In genomic region chr15:45586990-45587860, GRCh38 we compare ENCODE assay signal across 8 cellular contexts. TPM values are rescaled to one million over a fixed set of nuclear protein-coding genes. Genes with fewer than 3 reads are reported as not detected.
A peak's percentile ranks its signal among the peaks of the same experiment; 100 is the strongest.
DNase-seq lines count a peak whose midpoint lies in the region; ATAC-seq, FAIRE-seq and TF ChIP-seq lines count a peak whose summit lies in the region.

BLOC1S6 (plus strand) TSS chr15:45587379; CDS start chr15:45587444, 65 bp downstream.

- H2BK20ac ChIP-seq in H1 (ENCODE audit: low read length) = no peak within 1 kb of the TSS

- H3K36me3 Mint-ChIP-seq in CD8-positive, alpha-beta memory T cell = peaks cover 0 to 22% (median under 1%) of the 10 kb centered on the region in 3 donors

- H3K4ac ChIP-seq in H1 (replicated peaks; ENCODE audit: insufficient read length, low read depth, low read length) (peak within 1 kb of the TSS; percentile 39), mesenchymal stem cell (ENCODE audit: low read depth in 1 of 2, low read length in 2 of 2) (peak within 1 kb of the TSS; percentile 69 to 95)

- H3K4me2 ChIP-seq in H1 (ENCODE audit: insufficient read depth in 1 of 2, low read depth in 2 of 2, low read length in 2 of 2) (peak within 1 kb of the TSS; percentile 87 to 89), mesenchymal stem cell (ENCODE audit: low read length, poor library complexity, severe bottlenecking) (peak within 1 kb of the TSS; percentile 83)

- POLR2A ChIA-PET in CD8-positive, alpha-beta memory T cell (lab: Charles Lee) = interaction anchor here (0.6 to 4.5 kb wide), 7 partner anchors 9 to 387 kb away, joined by 3 to 28 read pairs (median 9); partner anchors contain the start of gene SQOR
- POLR2A ChIA-PET in H1 (lab: Charles Lee; ENCODE audit: partially characterized antibody) = interaction anchor here (0.9 to 3.8 kb wide), 15 partner anchors 8 to 185 kb away, joined by 3 to 31 read pairs (median 4); a partner anchor contains a TSS

- peaks cover 11 to 40% of the 10 kb centered on the region in 2 experiments; a peak in 3 of 4 replicates for H3K79me2 ChIP-seq in H1 (ENCODE audit: control insufficient read depth in 1 of 2, insufficient read depth in 2 of 2, low read length in 2 of 2)

- H3K27me3 Mint-ChIP-seq in CD8-positive, alpha-beta memory T cell = no peaks in the 10 kb centered on the region

- no peaks in the 10 kb centered on the region for H4K20me1 ChIP-seq in H1 (replicated peaks in 1 of 2; ENCODE audit: control insufficient read depth in 1 of 2, insufficient read depth in 2 of 2, low read length in 2 of 2)

- peak within 1 kb of the TSS; percentile 29; the same call in 1 of the 2 replicates for H2AK5ac ChIP-seq in H1 (ENCODE audit: low read depth, low read length)
- H2AK5ac ChIP-seq in mesenchymal stem cell (ENCODE audit: low read length, severe bottlenecking) = no peak within 1 kb of the TSS

- H3K4me1 ChIP-seq in CD8-positive, alpha-beta memory T cell (ENCODE audit: insufficient read depth, low read length) = peaks cover 34% of the 10 kb centered on the region
- H3K4me1 ChIP-seq in H1 (replicated peaks in 1 of 4; ENCODE audit: control insufficient read depth in 3 of 4, insufficient read depth in 4 of 4, low read length in 3 of 4) = peaks cover 3 to 12% (median 7%) of the 10 kb centered on the region in 4 experiments; a peak in 4 of 7 replicates
- peaks cover 5% of the 10 kb centered on the region for H3K4me1 ChIP-seq in mesenchymal stem cell (ENCODE audit: control insufficient read depth, insufficient read depth, low read depth, low read length)

- peak within 1 kb of the TSS; percentile 79 for H3K56ac ChIP-seq in H1 (replicated peaks; ENCODE audit: insufficient read length, low read depth, low read length)

- DNase-seq in CD8-positive, alpha-beta memory T cell = peak; percentile 82 to 92 (median 88)
- DNase-seq in HPDE6-E6E7 (ENCODE audit: extremely low spot score) = peak; percentile 64
- DNase-seq in NOMO-1 treated with DMSO at 0.1 percent for 48 hours (lab: John Stamatoyannopoulos, UW; ENCODE audit: unreplicated experiment) = peak; percentile 86
- peak; percentile 76 to 92 (median 76) for DNase-seq in activated CD8-positive, alpha-beta memory T cell treated with anti-CD3 and anti-CD28 coated beads for 48 hours (ENCODE audit: low read depth in 2 of 3, low spot score in 2 of 3)
- DNase-seq in H1 (ENCODE audit: low read depth in 1 of 2, low spot score in 2 of 2) = peak; percentile 84 to 94
- peak; percentile 96 for DNase-seq in mesenchymal stem cell
- peak; percentile 80 for DNase-seq in stimulated activated CD8-positive, alpha-beta memory T cell treated with anti-CD3 and anti-CD28 coated beads, Interleukin-12 subunit alpha, Interleukin-12 subunit beta, amount 100 ng/mL, for 4 hours (ENCODE audit: low read depth)

- H2BK120ac ChIP-seq in H1 (replicated peaks; ENCODE audit: low read depth, low read length) (no peak within 1 kb of the TSS), mesenchymal stem cell (ENCODE audit: low read depth, low read length) (peak within 1 kb of the TSS; percentile 55)

- peak within 1 kb of the TSS; percentile 98 for H2BK5ac ChIP-seq in H1 (ENCODE audit: low read depth, low read length)
- H2BK5ac ChIP-seq in mesenchymal stem cell (ENCODE audit: low read depth, low read length, poor library complexity, severe bottlenecking) = peak within 1 kb of the TSS; percentile 25

- peak; percentile 80 for ATAC-seq in GM19463 (IDR thresholded peaks at IDR 0.05; ENCODE audit: unreplicated experiment)

- H3K4me3 Mint-ChIP-seq in CD8-positive, alpha-beta memory T cell = peak within 1 kb of the TSS; percentile 97 to 100 (median 99)

- peak within 1 kb of the TSS; percentile 74 for H4K5ac ChIP-seq in H1 (ENCODE audit: insufficient read length, low read depth, low read length)

- H3K9me3 ChIP-seq in CD8-positive, alpha-beta memory T cell (ENCODE audit: low read length) = no peaks in the 10 kb centered on the region
- H3K9me3 ChIP-seq in H1 (ENCODE audit: insufficient read depth in 2 of 2, low read depth in 1 of 2, low read length in 1 of 2) = no peaks in the 10 kb centered on the region
- no peaks in the 10 kb centered on the region for H3K9me3 ChIP-seq in mesenchymal stem cell (ENCODE audit: control insufficient read depth, low read length)

- H3K9ac ChIP-seq in H1 (replicated peaks in 1 of 4; ENCODE audit: extremely low read depth in 1 of 4, low read depth in 3 of 4, low read length in 3 of 4) (peak within 1 kb of the TSS; percentile 81 to 98 (median 96)), mesenchymal stem cell (ENCODE audit: low read length) (peak within 1 kb of the TSS; percentile 95)

- H3K23me2 ChIP-seq in H1 (ENCODE audit: low read depth, low read length) = peaks cover 7% of the 10 kb centered on the region; the same call in 1 of the 2 replicates

- no peak for FAIRE-seq in H1 (lab: Jason Lieb, UNC)

- TF ChIP-seq CTCF in H1 (IDR thresholded peaks at IDR 0.05; ENCODE audit: control extremely low read depth in 1 of 3, insufficient read depth in 1 of 3, low read depth in 1 of 3, low read length in 3 of 3) = no peak

- peak within 1 kb of the TSS; percentile 97 to 100 (median 100) for H3K27ac Mint-ChIP-seq in CD8-positive, alpha-beta memory T cell

- H4K8ac ChIP-seq in H1 (ENCODE audit: extremely low read depth, insufficient read depth, low read length) (peak within 1 kb of the TSS; percentile 98; the same call in 1 of the 2 replicates), mesenchymal stem cell (ENCODE audit: low read length) (peak within 1 kb of the TSS; percentile 93)

- H3K18ac ChIP-seq in H1 (ENCODE audit: extremely low read depth, low read length) (peak within 1 kb of the TSS; percentile 84), mesenchymal stem cell (ENCODE audit: low read depth in 1 of 2, low read length in 2 of 2) (peak within 1 kb of the TSS; percentile 95 to 96)

- TF ChIP-seq EP300 in H1 (IDR thresholded peaks at IDR 0.05; ENCODE audit: borderline replicate concordance in 1 of 2, low read depth in 2 of 2, low read length in 2 of 2) = peak in 1 of 2 experiments; percentile 59; a peak in 1 of 3 replicates

- H2BK12ac ChIP-seq in H1 (ENCODE audit: low read depth, low read length) = peak within 1 kb of the TSS; percentile 69; the same call in 1 of the 2 replicates
- H2BK12ac ChIP-seq in mesenchymal stem cell (ENCODE audit: low read length in 2 of 2) = no peak within 1 kb of the TSS

- peak; percentile 79 to 97 for TF ChIP-seq POLR2A in H1 (IDR thresholded peaks at IDR 0.05; ENCODE audit: control extremely low read depth in 1 of 2, low read depth in 2 of 2, low read length in 2 of 2)

- CTCF ChIA-PET in CD8-positive, alpha-beta memory T cell (lab: Charles Lee) = interaction anchor here (0.7 to 5.1 kb wide), 10 partner anchors 26 to 185 kb away, joined by 3 to 27 read pairs (median 4); a partner anchor contains a TSS
- CTCF ChIA-PET in H1 (lab: Charles Lee; ENCODE audit: partially characterized antibody) = interaction anchor here (0.7 to 6.1 kb wide), 13 partner anchors 11 to 419 kb away, joined by 3 to 33 read pairs (median 3); partner anchors contain the start of gene SQOR

- H3K27me3 ChIP-seq in CD8-positive, alpha-beta memory T cell (ENCODE audit: insufficient read depth, low read length, poor library complexity, severe bottlenecking) = no peaks in the 10 kb centered on the region
- H3K27me3 ChIP-seq in H1 (replicated peaks in 1 of 4; ENCODE audit: control insufficient read depth in 3 of 4, extremely low read depth in 1 of 4, insufficient read depth in 3 of 4, low read length in 3 of 4) (no peaks in the 10 kb centered on the region), mesenchymal stem cell (ENCODE audit: control insufficient read depth in 1 of 2, insufficient read depth in 1 of 2, low read length in 2 of 2) (no peaks in the 10 kb centered on the region)

- H3K36me3 ChIP-seq in CD8-positive, alpha-beta memory T cell (ENCODE audit: insufficient read depth, low read length) = no peaks in the 10 kb centered on the region
- no peaks in the 10 kb centered on the region for H3K36me3 ChIP-seq in H1 (ENCODE audit: control insufficient read depth in 2 of 4, insufficient read depth in 4 of 4, low read length in 3 of 4)
- peaks cover 0 to 3% of the 10 kb centered on the region in 2 experiments for H3K36me3 ChIP-seq in mesenchymal stem cell (ENCODE audit: control insufficient read depth in 1 of 2, insufficient read depth in 2 of 2, low read depth in 1 of 2, low read length in 2 of 2)

- peak within 1 kb of the TSS; percentile 99 for H3K27ac ChIP-seq in CD8-positive, alpha-beta memory T cell (ENCODE audit: low read depth, low read length)
- H3K27ac ChIP-seq in H1 (ENCODE audit: low read depth, low read length) (peak within 1 kb of the TSS; percentile 98), mesenchymal stem cell (ENCODE audit: low read length, poor library complexity, severe bottlenecking) (peak within 1 kb of the TSS; percentile 89)

- H4K91ac ChIP-seq in H1 (replicated peaks; ENCODE audit: insufficient read length, low read length) = peak within 1 kb of the TSS; percentile 45
- peak within 1 kb of the TSS; percentile 96 for H4K91ac ChIP-seq in mesenchymal stem cell (ENCODE audit: low read length)

- H3K4me3 ChIP-seq in CD8-positive, alpha-beta memory T cell (ENCODE audit: low read length) = peak within 1 kb of the TSS; percentile 95
- H3K4me3 ChIP-seq in H1 (ENCODE audit: extremely low read depth in 1 of 4, insufficient read depth in 2 of 4, low read depth in 3 of 4, low read length in 4 of 4) = peak within 1 kb of the TSS; percentile 79 to 87 (median 83)
- H3K4me3 ChIP-seq in mesenchymal stem cell (ENCODE audit: insufficient read depth in 1 of 2, low read depth in 1 of 2, low read length in 2 of 2) = peak within 1 kb of the TSS; percentile 85 to 90

- H3K9me3 Mint-ChIP-seq in CD8-positive, alpha-beta memory T cell = no peaks in the 10 kb centered on the region

- no peak within 1 kb of the TSS for H3K14ac ChIP-seq in H1 (ENCODE audit: insufficient read length)
- H3K14ac ChIP-seq in mesenchymal stem cell (ENCODE audit: low read length in 2 of 2) = peak within 1 kb of the TSS in 1 of 2 experiments; percentile 22

- TF ChIP-seq RAD21 in H1 (IDR thresholded peaks at IDR 0.05 in 1 of 2, conservative IDR thresholded peaks at IDR 0.05 in 1 of 2; ENCODE audit: low read depth in 2 of 2, low read length in 2 of 2) = no peak

- 0 out of 2 replicates have a peak within 1 kb of the TSS, but pooled peaks have one; percentile 33 for H2BK15ac ChIP-seq in H1 (ENCODE audit: low read length)
- H2BK15ac ChIP-seq in mesenchymal stem cell (ENCODE audit: low read depth, poor library complexity, severe bottlenecking) = peak within 1 kb of the TSS; percentile 92

- WGBS in H1 (ENCODE audit: extremely low coverage in 1 of 2, insufficient coverage in 1 of 2, insufficient read length in 1 of 2, insufficient replicate concordance in 2 of 2, low coverage in 1 of 2, low lambda C conversion rate in 2 of 2, missing lambda C conversion rate in 1 of 2), 2 experiments = 1% methylated on average over 54 of the region's 68 CpGs; no CpG with 5 or more reads in 1 of the 2 experiments
- WGBS in mesenchymal stem cell = under 1% methylated on average over 66 of the region's 68 CpGs

- H3K23ac ChIP-seq in H1 (ENCODE audit: insufficient read length) = no peak within 1 kb of the TSS
- H3K23ac ChIP-seq in mesenchymal stem cell (ENCODE audit: low read length in 2 of 2) = no peak within 1 kb of the TSS

- H3K4me1 Mint-ChIP-seq in CD8-positive, alpha-beta memory T cell = peaks cover 35 to 55% (median 53%) of the 10 kb centered on the region in 3 donors

- peaks cover 3% of the 10 kb centered on the region; the same call in 1 of the 2 replicates for H3K79me1 ChIP-seq in H1 (ENCODE audit: low read depth, low read length)
- peaks cover 1% of the 10 kb centered on the region for H3K79me1 ChIP-seq in mesenchymal stem cell (replicated peaks; ENCODE audit: low read length, poor library complexity, severe bottlenecking)

- H2AFZ ChIP-seq in H1 (ENCODE audit: low read length) = peak within 1 kb of the TSS; percentile 64
- H2AFZ ChIP-seq in mesenchymal stem cell (ENCODE audit: low read depth, low read length) = peak within 1 kb of the TSS; percentile 91

RNA-seq across cellular contexts. Expression of gene BLOC1S6, which starts in this region (rescaled TPM):
- 10 to 100 TPM; 50.9 to 56.7 TPM for total RNA-seq in CD8-positive, alpha-beta memory T cell
- 50.0 TPM for polyA plus RNA-seq in CD8-positive, alpha-beta memory T cell
- total RNA-seq in H1 (2021; fragmentation: NEBNext Ultra II Directional; extraction: Animal tissue kit (Norgen Biotek cat#: 25700)) = 28.7 and 28.8 TPM in 2 replicates
- 3.7 and 4.5 TPM in 2 replicates for polyA plus RNA-seq in H1 (2011; rRNA removed)
- polyA plus RNA-seq in H1 (2011; cell fraction: cytosol; rRNA removed) = 8.2 TPM
- polyA plus RNA-seq in H1 (2011; cell fraction: nucleus; rRNA removed) = 5.1 TPM
- 16.5 to 28.6 TPM (median 20.0 TPM) in 4 replicates for polyA plus RNA-seq in H1 (2012, experiment 1 of 2)
- 1.4 TPM for polyA plus RNA-seq in H1 (2012, experiment 2 of 2)
- 22.2 TPM for polyA plus RNA-seq in H1 (2013, experiment 1 of 2)
- 20.5 TPM for polyA plus RNA-seq in H1 (2013, experiment 2 of 2)
- 4.1 and 5.7 TPM in 2 replicates for polyA minus RNA-seq in H1 (2011; rRNA and poly(A)+ RNA removed)
- polyA minus RNA-seq in H1 (2011; cell fraction: cytosol; rRNA and poly(A)+ RNA removed) = 14.5 TPM
- polyA minus RNA-seq in H1 (2011; cell fraction: nucleus; rRNA and poly(A)+ RNA removed) = 19.4 TPM
- polyA plus RNA-seq in mesenchymal stem cell (2013, experiment 1 of 2) = 41.8 TPM
- polyA plus RNA-seq in mesenchymal stem cell (2013, experiment 2 of 2) = 43.1 TPM

Comparison
In these comparisons a context has a peak if more than half of its experiments do, and no peak if none do; other contexts are left out.
1. Peak in every context shown above with its lines: DNase-seq, ATAC-seq, H3K4me3 ChIP-seq and H3K27ac ChIP-seq.